Comparison of ENCODE assay signal across 36 cellular contexts in genomic region chr11:85914425-85914824, GRCh38. TPM values are rescaled to one million over a fixed set of nuclear protein-coding genes. Genes with fewer than 3 reads are reported as not detected.
"Had no signal": no experiment of that assay in that cellular context is flagged by ENCODE, and none has a peak within 500 bp of the region (broad histone marks: within the 10 kb centered on the region; RNA-seq: fewer than 3 reads in every experiment).

No MANE protein-coding gene starts in this region.

- H3K4me3 ChIP-seq: adrenal gland, body of pancreas, esophagus muscularis mucosa, gastrocnemius medialis, heart left ventricle had no signal

- H3K36me3 ChIP-seq: adrenal gland, esophagus muscularis mucosa, gastrocnemius medialis, heart left ventricle had no signal

- ATAC-seq: activated CD4-positive, alpha-beta T cell treated with anti-CD3 and anti-CD28 coated beads for 36 hours; activated CD8-positive, alpha-beta memory T cell treated with anti-CD3 and anti-CD28 coated beads, Interleukin-2, amount 10 ng/mL, durations not matched to agents 7 days and 5 days; activated CD8-positive, alpha-beta T cell treated with anti-CD3 and anti-CD28 coated beads, Interleukin-2, amount 10 ng/mL, durations not matched to agents 7 days and 5 days; activated naive CD8-positive, alpha-beta T cell treated with anti-CD3 and anti-CD28 coated beads, Interleukin-2, amount 50 U/mL, for 24 hours; activated T-cell treated with anti-CD3 and anti-CD28 coated beads, Interleukin-2, amount 50 U/mL, for 72 hours; body of pancreas; effector memory CD8-positive, alpha-beta T cell; foreskin keratinocyte; gastrocnemius medialis; heart left ventricle had no signal

- H3K36me3 Mint-ChIP-seq: activated CD4-positive, alpha-beta memory T cell treated with anti-CD3 and anti-CD28 coated beads for 36 hours; activated naive CD4-positive, alpha-beta T cell treated with anti-CD3 and anti-CD28 coated beads, Interleukin-2, amount 50 U/mL, for 24 hours; activated naive CD8-positive, alpha-beta T cell treated with anti-CD3 and anti-CD28 coated beads for 36 hours had no signal

- DNase-seq: activated CD4-positive, alpha-beta memory T cell treated with anti-CD3 and anti-CD28 coated beads for 36 hours; activated CD4-positive, alpha-beta T cell treated with anti-CD3 and anti-CD28 coated beads for 36 hours; activated CD4-positive, alpha-beta T cell treated with anti-CD3 and anti-CD28 coated beads, Interleukin-2, amount 10 ng/mL, durations not matched to agents 24 days and 14 days; activated CD4-positive, CD25-positive, alpha-beta regulatory T cell; activated CD4-positive, CD25-positive, alpha-beta regulatory T cell treated with anti-CD3 and anti-CD28 coated beads, Interleukin-2, amount 50 U/mL, for 72 hours; activated CD8-positive, alpha-beta memory T cell treated with anti-CD3 and anti-CD28 coated beads, Interleukin-2, amount 10 ng/mL, durations not matched to agents 7 days and 5 days; activated CD8-positive, alpha-beta memory T cell treated with anti-CD3 and anti-CD28 coated beads, Interleukin-2, amount 50 U/mL, for 48 hours; activated CD8-positive, alpha-beta T cell treated with anti-CD3 and anti-CD28 coated beads, Interleukin-2, amount 10 ng/mL, durations not matched to agents 7 days and 5 days; activated gamma-delta T cell; activated naive CD4-positive, alpha-beta T cell; activated naive CD8-positive, alpha-beta T cell treated with anti-CD3 and anti-CD28 coated beads for 36 hours; activated naive CD8-positive, alpha-beta T cell treated with anti-CD3 and anti-CD28 coated beads, Interleukin-2, amount 50 U/mL, for 24 hours; activated T-cell treated with anti-CD3 and anti-CD28 coated beads for 4 hours; activated T-cell treated with anti-CD3 and anti-CD28 coated beads, Interleukin-2, amount 50 U/mL, for 24 hours; activated T-cell treated with anti-CD3 and anti-CD28 coated beads, Interleukin-2, amount 50 U/mL, for 72 hours; adrenal gland; amygdala; aorta; body of pancreas; caudate nucleus; cortex of kidney; dermis blood vessel endothelial cell; effector CD4-positive, alpha-beta T cell; effector memory CD8-positive, alpha-beta T cell; erythroblast; foreskin keratinocyte; gastrocnemius medialis; glutamatergic neuron; heart left ventricle; T1000 had no signal

- H3K4me1 Mint-ChIP-seq: activated CD4-positive, alpha-beta T cell treated with anti-CD3 and anti-CD28 coated beads for 36 hours; activated CD4-positive, alpha-beta T cell treated with anti-CD3 and anti-CD28 coated beads, Interleukin-2, amount 10 ng/mL, durations not matched to agents 24 days and 14 days; activated CD8-positive, alpha-beta memory T cell treated with anti-CD3 and anti-CD28 coated beads, Interleukin-2, amount 10 ng/mL, durations not matched to agents 7 days and 5 days; activated naive CD4-positive, alpha-beta T cell treated with anti-CD3 and anti-CD28 coated beads, Interleukin-2, amount 50 U/mL, for 24 hours; activated naive CD8-positive, alpha-beta T cell treated with anti-CD3 and anti-CD28 coated beads for 36 hours; activated naive CD8-positive, alpha-beta T cell treated with anti-CD3 and anti-CD28 coated beads, Interleukin-2, amount 50 U/mL, for 24 hours had no signal

- H3K27ac ChIP-seq: adrenal gland, body of pancreas, esophagus muscularis mucosa, foreskin keratinocyte, gastrocnemius medialis, heart left ventricle had no signal

- H3K27me3 ChIP-seq: adrenal gland, body of pancreas, esophagus muscularis mucosa, heart left ventricle had no signal

- H3K27me3 Mint-ChIP-seq: activated naive CD4-positive, alpha-beta T cell treated with anti-CD3 and anti-CD28 coated beads, Interleukin-2, amount 50 U/mL, for 24 hours; activated naive CD8-positive, alpha-beta T cell treated with anti-CD3 and anti-CD28 coated beads, Interleukin-2, amount 50 U/mL, for 24 hours; activated T-cell treated with anti-CD3 and anti-CD28 coated beads, Interleukin-2, amount 50 U/mL, for 24 hours; effector memory CD8-positive, alpha-beta T cell had no signal

- H3K9me3 Mint-ChIP-seq: activated CD4-positive, alpha-beta memory T cell treated with anti-CD3 and anti-CD28 coated beads for 36 hours; activated naive CD4-positive, alpha-beta T cell treated with anti-CD3 and anti-CD28 coated beads, Interleukin-2, amount 50 U/mL, for 24 hours; activated naive CD8-positive, alpha-beta T cell treated with anti-CD3 and anti-CD28 coated beads for 36 hours; activated naive CD8-positive, alpha-beta T cell treated with anti-CD3 and anti-CD28 coated beads, Interleukin-2, amount 50 U/mL, for 24 hours; activated T-cell treated with anti-CD3 and anti-CD28 coated beads, Interleukin-2, amount 50 U/mL, for 24 hours; effector memory CD8-positive, alpha-beta T cell had no signal

- H3K9me3 ChIP-seq: adrenal gland, body of pancreas, gastrocnemius medialis had no signal

- H3K4me3 Mint-ChIP-seq: activated CD4-positive, alpha-beta memory T cell treated with anti-CD3 and anti-CD28 coated beads for 36 hours; activated CD4-positive, alpha-beta T cell treated with anti-CD3 and anti-CD28 coated beads for 36 hours; activated CD4-positive, alpha-beta T cell treated with anti-CD3 and anti-CD28 coated beads, Interleukin-2, amount 10 ng/mL, durations not matched to agents 24 days and 14 days; activated CD8-positive, alpha-beta memory T cell treated with anti-CD3 and anti-CD28 coated beads, Interleukin-2, amount 10 ng/mL, durations not matched to agents 7 days and 5 days; activated CD8-positive, alpha-beta T cell treated with anti-CD3 and anti-CD28 coated beads, Interleukin-2, amount 10 ng/mL, durations not matched to agents 7 days and 5 days; activated naive CD4-positive, alpha-beta T cell treated with anti-CD3 and anti-CD28 coated beads, Interleukin-2, amount 50 U/mL, for 24 hours; activated naive CD8-positive, alpha-beta T cell treated with anti-CD3 and anti-CD28 coated beads for 36 hours; activated naive CD8-positive, alpha-beta T cell treated with anti-CD3 and anti-CD28 coated beads, Interleukin-2, amount 50 U/mL, for 24 hours; activated T-cell treated with anti-CD3 and anti-CD28 coated beads, Interleukin-2, amount 50 U/mL, for 24 hours; activated T-cell treated with anti-CD3 and anti-CD28 coated beads, Interleukin-2, amount 50 U/mL, for 72 hours; effector memory CD8-positive, alpha-beta T cell; T-helper 1 cell treated with Interleukin-12 subunit alpha and Interleukin-12 subunit beta and Interleukin-4 antibody, amounts not matched to agents 30 μg/mL and 1 μg/mL, for 36 hours; T-helper 2 cell treated with Interferon-gamma antibody and Interleukin-4, amounts not matched to agents 5 μg/mL and 100 μg/mL, for 36 hours had no signal

- H3K27ac Mint-ChIP-seq: activated CD4-positive, alpha-beta memory T cell treated with anti-CD3 and anti-CD28 coated beads for 36 hours; activated CD4-positive, alpha-beta T cell treated with anti-CD3 and anti-CD28 coated beads for 36 hours; activated CD4-positive, alpha-beta T cell treated with anti-CD3 and anti-CD28 coated beads, Interleukin-2, amount 10 ng/mL, durations not matched to agents 24 days and 14 days; activated CD8-positive, alpha-beta memory T cell treated with anti-CD3 and anti-CD28 coated beads, Interleukin-2, amount 10 ng/mL, durations not matched to agents 7 days and 5 days; activated CD8-positive, alpha-beta T cell treated with anti-CD3 and anti-CD28 coated beads, Interleukin-2, amount 10 ng/mL, durations not matched to agents 7 days and 5 days; activated naive CD4-positive, alpha-beta T cell treated with anti-CD3 and anti-CD28 coated beads, Interleukin-2, amount 50 U/mL, for 24 hours; activated naive CD8-positive, alpha-beta T cell treated with anti-CD3 and anti-CD28 coated beads for 36 hours; activated naive CD8-positive, alpha-beta T cell treated with anti-CD3 and anti-CD28 coated beads, Interleukin-2, amount 50 U/mL, for 24 hours; activated T-cell treated with anti-CD3 and anti-CD28 coated beads, Interleukin-2, amount 50 U/mL, for 24 hours; activated T-cell treated with anti-CD3 and anti-CD28 coated beads, Interleukin-2, amount 50 U/mL, for 72 hours; effector memory CD8-positive, alpha-beta T cell; T-helper 1 cell treated with Interleukin-12 subunit alpha and Interleukin-12 subunit beta and Interleukin-4 antibody, amounts not matched to agents 30 μg/mL and 1 μg/mL, for 36 hours; T-helper 2 cell treated with Interferon-gamma antibody and Interleukin-4, amounts not matched to agents 5 μg/mL and 100 μg/mL, for 36 hours had no signal

RNA-seq across cellular contexts. Expression of gene CCDC83, which starts 59.2 kb away (rescaled TPM):
- total RNA-seq: activated CD4-positive, alpha-beta memory T cell treated with anti-CD3 and anti-CD28 coated beads for 36 hours; activated CD4-positive, alpha-beta T cell treated with anti-CD3 and anti-CD28 coated beads for 36 hours; activated CD4-positive, alpha-beta T cell treated with anti-CD3 and anti-CD28 coated beads, Interleukin-2, amount 10 ng/mL, durations not matched to agents 24 days and 14 days; activated CD8-positive, alpha-beta memory T cell treated with anti-CD3 and anti-CD28 coated beads for 36 hours; activated CD8-positive, alpha-beta memory T cell treated with anti-CD3 and anti-CD28 coated beads, Interleukin-2, amount 10 ng/mL, durations not matched to agents 7 days and 5 days; activated CD8-positive, alpha-beta T cell treated with anti-CD3 and anti-CD28 coated beads, Interleukin-2, amount 10 ng/mL, durations not matched to agents 7 days and 5 days; activated naive CD8-positive, alpha-beta T cell treated with anti-CD3 and anti-CD28 coated beads for 36 hours; activated T-cell treated with anti-CD3 and anti-CD28 coated beads, Interleukin-2, amount 50 U/mL, for 72 hours; adrenal gland; aorta; body of pancreas; chondrocyte; dermis blood vessel endothelial cell; esophagus muscularis mucosa; foreskin keratinocyte; gastrocnemius medialis; heart left ventricle had no signal
- polyA plus RNA-seq: adrenal gland, aorta, foreskin keratinocyte, heart left ventricle had no signal
